In the genomic region with DNA sequence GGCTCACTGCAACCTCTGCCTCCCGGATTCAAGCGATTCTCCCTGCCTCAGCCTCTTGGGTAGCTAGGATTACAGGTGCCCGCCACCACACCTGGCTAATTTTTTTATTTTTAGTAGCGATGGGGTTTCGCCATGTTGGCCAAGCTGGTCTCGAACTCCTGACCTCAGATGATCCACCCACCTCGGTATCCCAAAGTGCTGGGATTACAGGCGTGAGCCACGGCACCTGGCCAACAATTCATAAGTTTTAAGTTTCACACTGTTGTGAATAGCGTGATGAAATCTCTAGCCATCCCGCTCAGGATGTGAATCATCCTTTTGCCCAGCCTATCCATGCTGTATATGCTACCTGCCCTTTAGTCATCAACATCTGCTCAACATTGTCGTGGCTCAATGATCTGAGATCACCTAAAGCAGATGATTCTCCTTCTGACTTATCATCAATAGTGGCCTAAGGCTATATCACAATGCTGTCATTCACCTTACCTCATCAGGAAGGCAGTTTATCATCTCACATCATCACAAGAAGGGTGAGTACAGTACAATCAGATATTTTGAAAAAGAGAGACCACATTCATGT, we compare ENCODE assay signal across 9 cellular contexts. TPM values are rescaled to one million over a fixed set of nuclear protein-coding genes. Genes with fewer than 3 reads are reported as not detected.
DNase-seq lines count a peak whose midpoint lies in the region; ATAC-seq and TF ChIP-seq lines count a peak whose summit lies in the region.
"Had no signal": no experiment of that assay in that cellular context is flagged by ENCODE, and none has a peak within 500 bp of the region (broad histone marks: within the 10 kb centered on the region; RNA-seq: fewer than 3 reads in every experiment).

No MANE protein-coding gene starts in this region.

- H3K79me2 ChIP-seq in Karpas-422 (ENCODE audit: low read length): peaks cover 94% of the 10 kb centered on the region

- no peak overlapping the region for H3K9ac ChIP-seq in Karpas-422 (ENCODE audit: low read length)

- H3K36me3 ChIP-seq in CD8-positive, alpha-beta memory T cell (ENCODE audit: insufficient read depth, low read length): no peaks in the 10 kb centered on the region
- peaks cover 25% of the 10 kb centered on the region; the same call in 1 of the 2 replicates for H3K36me3 ChIP-seq in Karpas-422 (ENCODE audit: insufficient read depth, low read length)

- CTCF ChIA-PET in CD8-positive, alpha-beta memory T cell (lab: Charles Lee): interaction anchor here (1.2 kb wide), 1 partner anchor 117 kb away, joined by 3 read pairs; no protein-coding TSS in a partner anchor

- H3K4me3 ChIP-seq in CD8-positive, alpha-beta memory T cell (ENCODE audit: low read length): no peak overlapping the region
- no peak overlapping the region for H3K4me3 ChIP-seq in Karpas-422 (ENCODE audit: low read length)
- H3K4me3 ChIP-seq in coronary artery: no peak overlapping the region

- H3K27ac Mint-ChIP-seq in CD8-positive, alpha-beta memory T cell: peak overlapping the region in 4 of 8 donors; percentile 29 to 78 (median 60)
- H3K27ac Mint-ChIP-seq in activated T-helper 17 cell treated with anti-CD3 and anti-CD28 coated beads, Interleukin-2, amount 50 U/mL, for 72 hours: peak overlapping the region; percentile 80

- DNase-seq in CD8-positive, alpha-beta memory T cell: no peak
- DNase-seq in Karpas-422 (no peak), kidney glomerular epithelial cell (lab: John Stamatoyannopoulos, UW) (peak; percentile 68), coronary artery (ENCODE audit: low spot score) (no peak), NCI-H748 (lab: John Stamatoyannopoulos, UW; ENCODE audit: unreplicated experiment) (no peak), NCI-H2107 treated with DMSO at 0.1 percent for 48 hours (lab: John Stamatoyannopoulos, UW; ENCODE audit: unreplicated experiment) (no peak)

- peaks cover 0 to 39% (median 4%) of the 10 kb centered on the region in 3 donors for H3K36me3 Mint-ChIP-seq in CD8-positive, alpha-beta memory T cell
- peaks cover 89% of the 10 kb centered on the region for H3K36me3 Mint-ChIP-seq in activated T-helper 17 cell treated with anti-CD3 and anti-CD28 coated beads, Interleukin-2, amount 50 U/mL, for 72 hours (ENCODE audit: low read depth)

- no peaks in the 10 kb centered on the region for H3K9me3 Mint-ChIP-seq in CD8-positive, alpha-beta memory T cell
- no peaks in the 10 kb centered on the region for H3K9me3 Mint-ChIP-seq in activated T-helper 17 cell treated with anti-CD3 and anti-CD28 coated beads, Interleukin-2, amount 50 U/mL, for 72 hours

- H3K9me2 ChIP-seq in Karpas-422 (replicated peaks; ENCODE audit: insufficient read depth, low read length): no peaks in the 10 kb centered on the region

- H3K4me3 Mint-ChIP-seq in CD8-positive, alpha-beta memory T cell: peak overlapping the region in 5 of 7 donors; percentile 11 to 94 (median 36)
- H3K4me3 Mint-ChIP-seq in activated T-helper 17 cell treated with anti-CD3 and anti-CD28 coated beads, Interleukin-2, amount 50 U/mL, for 72 hours: peak overlapping the region; percentile 93

- no peak for TF ChIP-seq CTCF in coronary artery (IDR thresholded peaks at IDR 0.05)

- H3K27ac ChIP-seq in CD8-positive, alpha-beta memory T cell (ENCODE audit: low read depth, low read length): no peak overlapping the region
- H3K27ac ChIP-seq in Karpas-422 (ENCODE audit: low read length) (no peak overlapping the region), coronary artery (no peak overlapping the region)
- H3K27ac ChIP-seq: neutrophil had no signal

- no peak overlapping the region for H2AFZ ChIP-seq in Karpas-422 (ENCODE audit: low read length)

- no peaks in the 10 kb centered on the region for H3K27me3 Mint-ChIP-seq in CD8-positive, alpha-beta memory T cell
- H3K27me3 Mint-ChIP-seq in activated T-helper 17 cell treated with anti-CD3 and anti-CD28 coated beads, Interleukin-2, amount 50 U/mL, for 72 hours: no peaks in the 10 kb centered on the region

- POLR2A ChIA-PET in CD8-positive, alpha-beta memory T cell (lab: Charles Lee): no interaction called here

- peak; percentile 80 for ATAC-seq in activated T-helper 17 cell treated with anti-CD3 and anti-CD28 coated beads, Interleukin-2, amount 50 U/mL, for 72 hours (replicated peaks)
- no peak for ATAC-seq in HG02759 (IDR thresholded peaks at IDR 0.05; ENCODE audit: unreplicated experiment)

- peak overlapping the region; percentile 81 for H3K4me2 ChIP-seq in Karpas-422 (ENCODE audit: low read depth, low read length, poor library complexity, severe bottlenecking)

- H3K4me1 Mint-ChIP-seq in CD8-positive, alpha-beta memory T cell: peaks cover 68 to 88% (median 77%) of the 10 kb centered on the region in 3 donors
- H3K4me1 Mint-ChIP-seq in activated T-helper 17 cell treated with anti-CD3 and anti-CD28 coated beads, Interleukin-2, amount 50 U/mL, for 72 hours: peaks cover 37% of the 10 kb centered on the region

- H3K4me1 ChIP-seq in CD8-positive, alpha-beta memory T cell (ENCODE audit: insufficient read depth, low read length): peaks cover 50% of the 10 kb centered on the region
- H3K4me1 ChIP-seq in Karpas-422 (ENCODE audit: low read length): peaks cover 69% of the 10 kb centered on the region

- H4K20me1 ChIP-seq in Karpas-422 (ENCODE audit: insufficient read depth, low read depth, low read length): peaks cover 20% of the 10 kb centered on the region

- no peaks in the 10 kb centered on the region for H3K9me3 ChIP-seq in CD8-positive, alpha-beta memory T cell (ENCODE audit: low read length)
- H3K9me3 ChIP-seq in Karpas-422 (ENCODE audit: low read length): no peaks in the 10 kb centered on the region
- H3K9me3 ChIP-seq: neutrophil had no signal

- H3K27me3 ChIP-seq in CD8-positive, alpha-beta memory T cell (ENCODE audit: insufficient read depth, low read length, poor library complexity, severe bottlenecking): no peaks in the 10 kb centered on the region
- H3K27me3 ChIP-seq in Karpas-422 (ENCODE audit: low read length): no peaks in the 10 kb centered on the region
- H3K27me3 ChIP-seq: neutrophil had no signal

RNA-seq across cellular contexts. Expression of a gene that starts 2.6 kb away (rescaled TPM):
- total RNA-seq in CD8-positive, alpha-beta memory T cell: 100 to 1,000 TPM; 133 to 142 TPM
- 96.4 TPM for polyA plus RNA-seq in CD8-positive, alpha-beta memory T cell
- total RNA-seq in Karpas-422 (2014; rRNA removed; shearing (Covaris generic); ENCODE audit: low replicate concordance): 34.1 and 71.0 TPM in 2 replicates
- total RNA-seq in activated T-helper 17 cell treated with anti-CD3 and anti-CD28 coated beads, Interleukin-2, amount 50 U/mL, for 72 hours: 100 to 1,000 TPM in 1 of 2 donors, 10 to 100 TPM in 1; 72.1 to 107 TPM

RNA-seq across cellular contexts. Expression of a gene that starts 2.7 kb away (rescaled TPM):
- 10 to 100 TPM; 33.9 to 36.3 TPM for total RNA-seq in CD8-positive, alpha-beta memory T cell
- polyA plus RNA-seq in CD8-positive, alpha-beta memory T cell: 16.7 TPM
- total RNA-seq in Karpas-422 (2014; rRNA removed; shearing (Covaris generic); ENCODE audit: low replicate concordance): 41.5 and 44.0 TPM in 2 replicates
- total RNA-seq in activated T-helper 17 cell treated with anti-CD3 and anti-CD28 coated beads, Interleukin-2, amount 50 U/mL, for 72 hours: 10 to 100 TPM; 38.9 to 74.6 TPM

RNA-seq across cellular contexts. Expression of a gene that starts 17.1 kb away (rescaled TPM):
- total RNA-seq in CD8-positive, alpha-beta memory T cell: under 1 TPM; 0.42 to 0.49 TPM
- polyA plus RNA-seq in CD8-positive, alpha-beta memory T cell: not detected
- 6.1 and 11.0 TPM in 2 replicates for total RNA-seq in Karpas-422 (2014; rRNA removed; shearing (Covaris generic); ENCODE audit: low replicate concordance)
- total RNA-seq in activated T-helper 17 cell treated with anti-CD3 and anti-CD28 coated beads, Interleukin-2, amount 50 U/mL, for 72 hours: not detected

RNA-seq across cellular contexts. Expression of a gene that starts 17.2 kb away (rescaled TPM):
- 10 to 100 TPM; 41.0 to 41.9 TPM for total RNA-seq in CD8-positive, alpha-beta memory T cell
- 30.0 TPM for polyA plus RNA-seq in CD8-positive, alpha-beta memory T cell
- 24.2 and 25.6 TPM in 2 replicates for total RNA-seq in Karpas-422 (2014; rRNA removed; shearing (Covaris generic); ENCODE audit: low replicate concordance)
- 10 to 100 TPM; 39.9 to 41.3 TPM for total RNA-seq in activated T-helper 17 cell treated with anti-CD3 and anti-CD28 coated beads, Interleukin-2, amount 50 U/mL, for 72 hours

RNA-seq across cellular contexts. Expression of a gene that starts 25.9 kb away (rescaled TPM):
- total RNA-seq in CD8-positive, alpha-beta memory T cell: under 1 TPM; 0.09 TPM
- polyA plus RNA-seq in CD8-positive, alpha-beta memory T cell: not detected
- not detected in 2 replicates for total RNA-seq in Karpas-422 (2014; rRNA removed; shearing (Covaris generic); ENCODE audit: low replicate concordance)
- total RNA-seq in activated T-helper 17 cell treated with anti-CD3 and anti-CD28 coated beads, Interleukin-2, amount 50 U/mL, for 72 hours: under 1 TPM; 0.22 to 0.32 TPM
